ENCODE assay signal across 8 cellular contexts in the genomic region with DNA sequence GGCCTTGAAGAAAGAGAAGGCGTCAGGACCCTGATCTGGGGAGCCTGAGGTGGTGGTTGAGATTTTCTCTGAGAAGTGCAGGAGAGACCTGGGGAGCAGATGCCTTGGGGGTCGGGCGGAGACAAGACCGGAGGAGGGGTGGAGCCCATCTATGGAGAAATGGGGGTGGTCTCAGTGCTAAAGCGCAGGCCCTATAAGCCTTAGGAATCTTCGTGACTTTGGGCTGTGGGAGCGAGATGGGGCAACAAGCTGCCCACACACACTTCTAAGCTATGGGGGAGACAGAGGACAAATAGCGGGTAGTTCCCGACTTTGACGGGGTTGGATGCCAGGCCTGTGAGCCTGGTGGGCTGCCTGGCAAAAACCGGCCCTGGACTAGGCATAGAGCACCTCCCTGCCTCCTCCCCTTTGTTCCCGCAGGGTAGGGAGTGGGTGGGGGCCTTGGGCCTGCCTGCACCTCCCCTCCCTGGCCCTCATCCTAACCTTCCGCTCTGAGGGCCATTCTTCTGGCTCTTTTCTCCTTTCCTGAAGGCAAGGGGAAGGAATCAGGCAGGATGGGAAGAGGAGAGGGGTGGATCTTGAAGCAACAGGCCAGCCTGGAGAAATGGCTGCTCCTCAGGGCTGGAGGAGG. TPM values are rescaled to one million over a fixed set of nuclear protein-coding genes. Genes with fewer than 3 reads are reported as not detected.
DNase-seq lines count a peak whose midpoint lies in the region; ATAC-seq and TF ChIP-seq lines count a peak whose summit lies in the region.

No MANE protein-coding gene starts in this region.

- H3K4me1 Mint-ChIP-seq in CD8-positive, alpha-beta memory T cell: peaks cover 37 to 66% (median 37%) of the 10 kb centered on the region in 3 donors

- H3K27me3 ChIP-seq in CD8-positive, alpha-beta memory T cell (ENCODE audit: insufficient read depth, low read length, poor library complexity, severe bottlenecking): no peaks in the 10 kb centered on the region

- no peak for TF ChIP-seq CTCF in NB4 (IDR thresholded peaks at IDR 0.05; ENCODE audit: low read depth, low read length)

- ATAC-seq in left lobe of liver: peak; percentile 12
- ATAC-seq in HG03025 (IDR thresholded peaks at IDR 0.05; ENCODE audit: low FRiP score, unreplicated experiment): no peak

- POLR2A ChIA-PET in CD8-positive, alpha-beta memory T cell (lab: Charles Lee): interaction anchor here (0.6 kb wide), 1 partner anchor 261 kb away, joined by 3 read pairs; no protein-coding TSS in a partner anchor

- TF ChIP-seq POLR2A in NB4 (IDR thresholded peaks at IDR 0.05; ENCODE audit: extremely low read depth, insufficient read length): no peak

- peak overlapping the region; percentile 70 for H3K27ac ChIP-seq in CD8-positive, alpha-beta memory T cell (ENCODE audit: low read depth, low read length)
- H3K27ac ChIP-seq in caudate nucleus (ENCODE audit: low read depth, low read length): peak overlapping the region; percentile 85
- peak overlapping the region; percentile 94 for H3K27ac ChIP-seq in substantia nigra (ENCODE audit: low read depth, low read length, poor library complexity, severe bottlenecking)

- H3K4me1 ChIP-seq in CD8-positive, alpha-beta memory T cell (ENCODE audit: insufficient read depth, low read length): peaks cover 28% of the 10 kb centered on the region

- no peaks in the 10 kb centered on the region for H3K9me3 ChIP-seq in CD8-positive, alpha-beta memory T cell (ENCODE audit: low read length)

- no peak for DNase-seq in CD8-positive, alpha-beta memory T cell
- DNase-seq in NB4 (ENCODE audit: low read depth) (peak; percentile 40), caudate nucleus (lab: John Stamatoyannopoulos, UW) (peak in 16 of 61 donors; percentile 7 to 43 (median 29)), left lobe of liver (ENCODE audit: low spot score) (no peak), substantia nigra (lab: John Stamatoyannopoulos, UW) (peak in 12 of 49 donors; percentile 11 to 47 (median 30)), NCI-H2107 (lab: John Stamatoyannopoulos, UW) (no peak), NCI-H510A (lab: John Stamatoyannopoulos, UW) (no peak)

- H3K4me3 ChIP-seq in CD8-positive, alpha-beta memory T cell (ENCODE audit: low read length): peak overlapping the region; percentile 74
- H3K4me3 ChIP-seq in NB4 (ENCODE audit: low read depth, low read length): peak overlapping the region; percentile 74

- H3K4me3 Mint-ChIP-seq in CD8-positive, alpha-beta memory T cell: peak overlapping the region; percentile 89 to 98 (median 93)

- CTCF ChIA-PET in CD8-positive, alpha-beta memory T cell (lab: Charles Lee): interaction anchor here (0.9 to 3.7 kb wide), 3 partner anchors 9 to 76 kb away, joined by 3 to 18 read pairs (median 3); no protein-coding TSS in a partner anchor

- H3K9me3 Mint-ChIP-seq in CD8-positive, alpha-beta memory T cell: no peaks in the 10 kb centered on the region

- peaks cover 0 to 53% (median 6%) of the 10 kb centered on the region in 3 donors for H3K36me3 Mint-ChIP-seq in CD8-positive, alpha-beta memory T cell

- no peaks in the 10 kb centered on the region for H3K27me3 Mint-ChIP-seq in CD8-positive, alpha-beta memory T cell

- H3K36me3 ChIP-seq in CD8-positive, alpha-beta memory T cell (ENCODE audit: insufficient read depth, low read length): peaks cover 11% of the 10 kb centered on the region

- H3K27ac Mint-ChIP-seq in CD8-positive, alpha-beta memory T cell: peak overlapping the region; percentile 95 to 99 (median 97)

RNA-seq across cellular contexts. Expression of gene NISCH, which starts 0.9 kb away (rescaled TPM):
- total RNA-seq in CD8-positive, alpha-beta memory T cell: 10 to 100 TPM; 65.7 to 66.2 TPM
- 31.6 TPM for polyA plus RNA-seq in CD8-positive, alpha-beta memory T cell
- 39.3 TPM for total RNA-seq in left lobe of liver

RNA-seq across cellular contexts. Expression of gene TNNC1, which starts 2.4 kb away (rescaled TPM):
- 1 to 10 TPM; 2.2 to 2.3 TPM for total RNA-seq in CD8-positive, alpha-beta memory T cell
- polyA plus RNA-seq in CD8-positive, alpha-beta memory T cell: not detected
- 0.25 TPM for total RNA-seq in left lobe of liver

RNA-seq across cellular contexts. Expression of gene SEMA3G, which starts 11.4 kb away (rescaled TPM):
- total RNA-seq in CD8-positive, alpha-beta memory T cell: under 1 TPM; 0.13 to 0.16 TPM
- polyA plus RNA-seq in CD8-positive, alpha-beta memory T cell: not detected
- total RNA-seq in left lobe of liver: 0.93 TPM

RNA-seq across cellular contexts. Expression of gene STAB1, which starts 38.9 kb away (rescaled TPM):
- 1 to 10 TPM; 7.6 to 9.7 TPM for total RNA-seq in CD8-positive, alpha-beta memory T cell
- 0.05 TPM for polyA plus RNA-seq in CD8-positive, alpha-beta memory T cell
- 71.5 TPM for total RNA-seq in left lobe of liver

RNA-seq across cellular contexts. Expression of gene PHF7, which starts 45.8 kb away (rescaled TPM):
- total RNA-seq in CD8-positive, alpha-beta memory T cell: 10 to 100 TPM; 11.6 to 12.0 TPM
- 10.7 TPM for polyA plus RNA-seq in CD8-positive, alpha-beta memory T cell
- total RNA-seq in left lobe of liver: 6.9 TPM
